17 cellular contexts compared by ENCODE assay signal in the genomic region with DNA sequence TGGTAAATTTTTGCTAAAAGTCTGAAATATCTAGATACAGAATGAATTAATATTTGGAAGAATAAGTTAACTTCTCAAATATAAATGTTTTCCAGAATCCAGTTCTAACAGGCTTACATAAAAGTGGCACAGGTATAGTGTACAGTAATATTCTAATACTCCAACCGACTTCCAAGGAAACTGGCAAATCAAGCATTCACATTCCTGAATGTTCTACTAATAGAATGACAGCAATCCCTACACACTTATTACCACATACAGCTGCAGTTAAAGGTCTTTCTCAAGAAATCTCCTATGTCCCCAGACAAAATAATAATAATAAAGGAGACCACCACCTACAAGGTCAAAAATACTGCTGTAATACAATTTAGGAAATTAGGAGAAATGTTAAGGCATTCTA. TPM values are rescaled to one million over a fixed set of nuclear protein-coding genes. Genes with fewer than 3 reads are reported as not detected.
A peak's percentile ranks its signal among the peaks of the same experiment; 100 is the strongest.
DNase-seq lines count a peak whose midpoint lies in the region; ATAC-seq, FAIRE-seq and TF ChIP-seq lines count a peak whose summit lies in the region.
"Had no signal": no experiment of that assay in that cellular context is flagged by ENCODE, and none has a peak within 500 bp of the region (broad histone marks: within the 10 kb centered on the region; RNA-seq: fewer than 3 reads in every experiment).

No MANE protein-coding gene starts in this region.

- ATAC-seq in HG03095 (IDR thresholded peaks at IDR 0.05; ENCODE audit: unreplicated experiment): no peak

- H3K4me3 ChIP-seq in spleen: no peak overlapping the region
- H3K4me3 ChIP-seq: BLaER1 had no signal

- no peak for TF ChIP-seq CTCF in spleen (IDR thresholded peaks at IDR 0.05 in 8 of 11, conservative IDR thresholded peaks at IDR 0.05 in 3 of 11)

- peak; percentile 29 for DNase-seq in HCEC 1CT
- peak; percentile 0 for DNase-seq in amniotic stem cell (lab: John Stamatoyannopoulos, UW)
- DNase-seq in kidney tubule cell (ENCODE audit: low spot score): peak; percentile 35
- DNase-seq in spleen: no peak
- no peak for DNase-seq in NCI-H1930 (lab: John Stamatoyannopoulos, UW)
- DNase-seq in H54 (ENCODE audit: insufficient read length, low spot score): no peak
- DNase-seq: CD8-positive, alpha-beta memory T cell; Karpas-422; NCI-H1105 treated with DMSO at 0.1 percent for 48 hours; NCI-H187 treated with DMSO at 0.1 percent for 48 hours; NCI-H2171; NCI-H446 treated with DMSO at 0.1 percent for 48 hours; NCI-H748 treated with DMSO at 0.1 percent for 48 hours; SHP77 treated with DMSO at 0.1 percent for 48 hours had no signal

- peaks cover 28 to 86% (median 60%) of the 10 kb centered on the region in 6 donors for H3K4me1 ChIP-seq in spleen
- H3K4me1 ChIP-seq: BLaER1 had no signal

- WGBS in spleen, 5 donors: 61 to 91% (median 64%) methylated on average over 1 of the region's 1 CpG

- no peaks in the 10 kb centered on the region for H3K36me3 ChIP-seq in spleen
- H3K36me3 ChIP-seq: BLaER1 had no signal

- peak overlapping the region in 6 of 8 donors; percentile 23 to 56 (median 46) for H3K27ac ChIP-seq in spleen
- H3K27ac ChIP-seq: BLaER1 had no signal

- intact Hi-C loops in spleen (cut with DNase I; ENCODE audit: low total_unique reads): no loop called here

- FAIRE-seq in H54 (lab: Jason Lieb, UNC): no peak
- FAIRE-seq: H1 had no signal

- H3K27me3 ChIP-seq in spleen (replicated peaks in 1 of 7): no peaks in the 10 kb centered on the region
- H3K27me3 ChIP-seq: BLaER1 had no signal

- H3K9me3 ChIP-seq in spleen: no peaks in the 10 kb centered on the region

- TF ChIP-seq POLR2A in spleen (IDR thresholded peaks at IDR 0.05) (no peak), H54 (IDR thresholded peaks at IDR 0.05; ENCODE audit: low read depth, low read length) (no peak)

RNA-seq across cellular contexts. Expression of a gene that starts 31.9 kb away (rescaled TPM):
- total RNA-seq in spleen: 10 to 100 TPM; 54.6 to 74.0 (median 64.8) TPM
- polyA plus RNA-seq in spleen: 10 to 100 TPM in 2 of 3 donors, 1 to 10 TPM in 1; 9.2 to 15.2 (median 12.3) TPM

Comparison
In these comparisons a context has a peak if more than half of its experiments do, and no peak if none do; other contexts are left out.
1. DNase-seq: peak in HCEC 1CT (single experiment), amniotic stem cell (single experiment) and kidney tubule cell (single experiment); none in spleen (single experiment), NCI-H1930 (0 of 2) and H54 (single experiment).